Comparison of ENCODE assay signal across 13 cellular contexts in genomic region chr5:130337179-130337888, GRCh38.
DNase-seq lines count a peak whose midpoint lies in the region; ATAC-seq, FAIRE-seq and TF ChIP-seq lines count a peak whose summit lies in the region.
"Had no signal": no experiment of that assay in that cellular context is flagged by ENCODE, and none has a peak within 500 bp of the region (broad histone marks: within the 10 kb centered on the region; RNA-seq: fewer than 3 reads in every experiment).

No MANE protein-coding gene starts in this region.

- DNase-seq in heart right ventricle, result peak in 1 of 2 donors; percentile 10
- DNase-seq in right atrium auricular region (ENCODE audit: low spot score), result no peak
- DNase-seq in astrocyte (ENCODE audit: low read depth), result peak; percentile 79
- DNase-seq in hepatocyte (ENCODE audit: low spot score), result peak; percentile 36
- no peak for DNase-seq in NCI-H187 (lab: John Stamatoyannopoulos, UW)
- no peak for DNase-seq in activated T-cell treated with anti-CD3 and anti-CD28 coated beads, Interleukin-2, amount 50 U/mL, for 72 hours
- no peak for DNase-seq in spleen
- DNase-seq in SK-N-DZ (ENCODE audit: low spot score), result no peak
- DNase-seq: activated CD4-positive, alpha-beta T cell treated with anti-CD3 and anti-CD28 coated beads, Interleukin-2, amount 10 ng/mL, durations not matched to agents 7 days and 5 days; NCI-H1105; right cardiac atrium had no signal

- peak overlapping the region; percentile 91 for H3K27ac Mint-ChIP-seq in astrocyte (ENCODE audit: unreplicated experiment)
- no peak overlapping the region for H3K27ac Mint-ChIP-seq in activated T-cell treated with anti-CD3 and anti-CD28 coated beads, Interleukin-2, amount 50 U/mL, for 72 hours
- H3K27ac Mint-ChIP-seq: activated CD4-positive, alpha-beta T cell treated with anti-CD3 and anti-CD28 coated beads, Interleukin-2, amount 10 ng/mL, durations not matched to agents 7 days and 5 days; activated naive CD4-positive, alpha-beta T cell treated with anti-CD3 and anti-CD28 coated beads, Interleukin-2, amount 50 U/mL, for 24 hours had no signal

- H3K27ac ChIP-seq in heart right ventricle, result peak overlapping the region in 4 of 10 donors; percentile 10 to 50 (median 24)
- no peak overlapping the region for H3K27ac ChIP-seq in right atrium auricular region
- peak overlapping the region; percentile 47 for H3K27ac ChIP-seq in astrocyte (ENCODE audit: low read depth, low read length)
- peak overlapping the region; percentile 32 for H3K27ac ChIP-seq in hepatocyte
- H3K27ac ChIP-seq in spleen, result no peak overlapping the region

- H4K20me1 ChIP-seq in astrocyte (ENCODE audit: insufficient read depth, low read length) (no peaks in the 10 kb centered on the region), hepatocyte (ENCODE audit: insufficient read depth, poor library complexity, severe bottlenecking) (no peaks in the 10 kb centered on the region)

- H3K27me3 ChIP-seq in heart right ventricle (no peaks in the 10 kb centered on the region), right atrium auricular region (no peaks in the 10 kb centered on the region), astrocyte (ENCODE audit: insufficient read depth, low read length) (no peaks in the 10 kb centered on the region), hepatocyte (no peaks in the 10 kb centered on the region), spleen (replicated peaks in 1 of 7) (no peaks in the 10 kb centered on the region)

- H3K36me3 Mint-ChIP-seq in astrocyte (ENCODE audit: low read depth, unreplicated experiment), result no peaks in the 10 kb centered on the region
- H3K36me3 Mint-ChIP-seq in activated T-cell treated with anti-CD3 and anti-CD28 coated beads, Interleukin-2, amount 50 U/mL, for 72 hours (ENCODE audit: insufficient read depth in 2 of 2), result no peaks in the 10 kb centered on the region
- H3K36me3 Mint-ChIP-seq: activated naive CD4-positive, alpha-beta T cell treated with anti-CD3 and anti-CD28 coated beads, Interleukin-2, amount 50 U/mL, for 24 hours had no signal

- H3K4me3 Mint-ChIP-seq in astrocyte (ENCODE audit: unreplicated experiment), result no peak overlapping the region
- H3K4me3 Mint-ChIP-seq in activated T-cell treated with anti-CD3 and anti-CD28 coated beads, Interleukin-2, amount 50 U/mL, for 72 hours, result no peak overlapping the region
- H3K4me3 Mint-ChIP-seq: activated CD4-positive, alpha-beta T cell treated with anti-CD3 and anti-CD28 coated beads, Interleukin-2, amount 10 ng/mL, durations not matched to agents 7 days and 5 days; activated naive CD4-positive, alpha-beta T cell treated with anti-CD3 and anti-CD28 coated beads, Interleukin-2, amount 50 U/mL, for 24 hours had no signal

- peak in 5 of 8 donors; percentile 46 to 76 (median 58) for ATAC-seq in heart right ventricle
- ATAC-seq in activated T-cell treated with anti-CD3 and anti-CD28 coated beads, Interleukin-2, amount 50 U/mL, for 72 hours (replicated peaks in 1 of 2), result no peak
- ATAC-seq: left lobe of liver, right cardiac atrium had no signal

- H2AFZ ChIP-seq in astrocyte (ENCODE audit: low read depth, low read length) (peak overlapping the region; percentile 12), hepatocyte (no peak overlapping the region)

- no peaks in the 10 kb centered on the region for H3K9me3 Mint-ChIP-seq in astrocyte (ENCODE audit: unreplicated experiment)
- H3K9me3 Mint-ChIP-seq in activated T-cell treated with anti-CD3 and anti-CD28 coated beads, Interleukin-2, amount 50 U/mL, for 72 hours, result peaks cover 0 to 5% of the 10 kb centered on the region in 2 donors
- H3K9me3 Mint-ChIP-seq: activated CD4-positive, alpha-beta T cell treated with anti-CD3 and anti-CD28 coated beads, Interleukin-2, amount 10 ng/mL, durations not matched to agents 7 days and 5 days had no signal

- intact Hi-C loops in heart right ventricle (cut with DNase I), result no loop called here
- intact Hi-C loops in spleen (cut with DNase I; ENCODE audit: low total_unique reads), result no loop called here

- peaks cover 0 to 3% (median 0%) of the 10 kb centered on the region in 9 donors for H3K36me3 ChIP-seq in heart right ventricle
- H3K36me3 ChIP-seq in right atrium auricular region, result no peaks in the 10 kb centered on the region
- no peaks in the 10 kb centered on the region for H3K36me3 ChIP-seq in astrocyte (ENCODE audit: insufficient read depth, low read length)
- H3K36me3 ChIP-seq in hepatocyte (replicated peaks; ENCODE audit: insufficient read depth, low read depth), result no peaks in the 10 kb centered on the region
- no peaks in the 10 kb centered on the region for H3K36me3 ChIP-seq in spleen

- TF ChIP-seq POLR2A in spleen (IDR thresholded peaks at IDR 0.05), result no peak

- FAIRE-seq in astrocyte (lab: Jason Lieb, UNC), result no peak

- H3K9me2 ChIP-seq in hepatocyte (replicated peaks; ENCODE audit: insufficient read depth), result no peaks in the 10 kb centered on the region

- H3K4me2 ChIP-seq in astrocyte (ENCODE audit: low read length) (peak overlapping the region; percentile 32), hepatocyte (peak overlapping the region; percentile 47)

- H3K4me3 ChIP-seq in heart right ventricle (peak overlapping the region in 4 of 10 donors; percentile 4 to 30 (median 13)), right atrium auricular region (no peak overlapping the region), astrocyte (ENCODE audit: insufficient read depth, low read depth, low read length) (no peak overlapping the region), hepatocyte (no peak overlapping the region), spleen (no peak overlapping the region)

- peaks cover 31% of the 10 kb centered on the region for H3K4me1 Mint-ChIP-seq in astrocyte (ENCODE audit: low read depth, unreplicated experiment)
- H3K4me1 Mint-ChIP-seq in activated T-cell treated with anti-CD3 and anti-CD28 coated beads, Interleukin-2, amount 50 U/mL, for 72 hours (ENCODE audit: low read depth), result no peaks in the 10 kb centered on the region
- H3K4me1 Mint-ChIP-seq: activated CD4-positive, alpha-beta T cell treated with anti-CD3 and anti-CD28 coated beads, Interleukin-2, amount 10 ng/mL, durations not matched to agents 7 days and 5 days; activated naive CD4-positive, alpha-beta T cell treated with anti-CD3 and anti-CD28 coated beads, Interleukin-2, amount 50 U/mL, for 24 hours had no signal

- H3K4me1 ChIP-seq in heart right ventricle (peaks cover 0 to 14% (median 0%) of the 10 kb centered on the region in 9 donors), right atrium auricular region (peaks cover 0 to 5% of the 10 kb centered on the region in 2 donors), astrocyte (ENCODE audit: insufficient read depth, low read length) (peaks cover 20% of the 10 kb centered on the region), hepatocyte (ENCODE audit: insufficient read depth) (peaks cover 4% of the 10 kb centered on the region), spleen (no peaks in the 10 kb centered on the region)

- H3K9me3 ChIP-seq in heart right ventricle (no peaks in the 10 kb centered on the region), right atrium auricular region (no peaks in the 10 kb centered on the region), astrocyte (ENCODE audit: insufficient read depth, low read depth, low read length) (no peaks in the 10 kb centered on the region), hepatocyte (ENCODE audit: low read depth) (no peaks in the 10 kb centered on the region), spleen (no peaks in the 10 kb centered on the region)

- no peak for TF ChIP-seq CTCF in heart right ventricle (IDR thresholded peaks at IDR 0.05)
- TF ChIP-seq CTCF in right atrium auricular region (IDR thresholded peaks at IDR 0.05), result no peak
- no peak for TF ChIP-seq CTCF in astrocyte (IDR thresholded peaks at IDR 0.05; ENCODE audit: insufficient read depth, low read depth, low read length)
- no peak for TF ChIP-seq CTCF in hepatocyte (IDR thresholded peaks at IDR 0.05; ENCODE audit: poor library complexity)
- no peak for TF ChIP-seq CTCF in spleen (IDR thresholded peaks at IDR 0.05 in 8 of 11, conservative IDR thresholded peaks at IDR 0.05 in 3 of 11)

- H3K79me2 ChIP-seq in astrocyte (ENCODE audit: insufficient read depth, low read length) (no peaks in the 10 kb centered on the region), hepatocyte (no peaks in the 10 kb centered on the region)

- no peak overlapping the region for H3K9ac ChIP-seq in astrocyte (ENCODE audit: low read length)

- 24 to 32% methylated on average over 7 of the region's 7 CpGs for WGBS in heart right ventricle, 2 donors
- WGBS in hepatocyte (ENCODE audit: low lambda C conversion rate, missing lambda C conversion rate), result 54% methylated on average over 7 of the region's 7 CpGs
- 77 to 84% (median 82%) methylated on average over 7 of the region's 7 CpGs for WGBS in spleen, 5 donors

- H3K27me3 Mint-ChIP-seq in astrocyte (ENCODE audit: low read depth, unreplicated experiment), result no peaks in the 10 kb centered on the region
- no peaks in the 10 kb centered on the region for H3K27me3 Mint-ChIP-seq in activated T-cell treated with anti-CD3 and anti-CD28 coated beads, Interleukin-2, amount 50 U/mL, for 72 hours (ENCODE audit: low read depth)
- H3K27me3 Mint-ChIP-seq: activated CD4-positive, alpha-beta T cell treated with anti-CD3 and anti-CD28 coated beads, Interleukin-2, amount 10 ng/mL, durations not matched to agents 7 days and 5 days had no signal

Comparison
In these comparisons a context has a peak if more than half of its experiments do, and no peak if none do; other contexts are left out.
1. ATAC-seq: peak in heart right ventricle (5 of 8); none in activated T-cell treated with anti-CD3 and anti-CD28 coated beads, Interleukin-2, amount 50 U/mL, for 72 hours (0 of 2).
2. DNase-seq: peak in astrocyte (single experiment) and hepatocyte (single experiment); none in right atrium auricular region (single experiment), NCI-H187 (0 of 2), activated T-cell treated with anti-CD3 and anti-CD28 coated beads, Interleukin-2, amount 50 U/mL, for 72 hours (0 of 2), spleen (single experiment) and SK-N-DZ (single experiment).
3. H3K27ac ChIP-seq: peak in astrocyte (single experiment) and hepatocyte (single experiment); none in right atrium auricular region (0 of 2) and spleen (0 of 8).